Comparison of ENCODE assay signal across 17 cellular contexts in the genomic region with DNA sequence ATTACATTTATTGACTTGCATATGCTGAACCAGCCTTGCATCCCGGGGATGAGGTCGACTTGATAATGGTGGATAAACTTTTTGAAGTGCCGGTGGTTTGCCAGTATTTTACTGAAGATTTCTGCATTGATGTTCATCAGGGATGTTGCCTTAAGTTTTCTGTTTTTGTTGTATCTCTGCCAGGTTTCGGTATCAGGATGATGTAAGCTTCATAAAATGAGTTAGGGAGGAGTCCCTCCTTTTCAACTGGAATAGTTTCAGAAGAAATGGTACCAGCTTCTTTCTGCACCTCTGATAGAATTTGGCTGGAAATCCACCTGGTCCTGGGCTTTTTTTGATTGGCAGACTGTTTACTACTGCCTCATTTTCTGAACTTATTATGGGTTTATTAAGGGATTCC.
DNase-seq lines count a peak whose midpoint lies in the region; TF ChIP-seq lines count a peak whose summit lies in the region.
"Had no signal": no experiment of that assay in that cellular context is flagged by ENCODE, and none has a peak within 500 bp of the region (broad histone marks: within the 10 kb centered on the region; RNA-seq: fewer than 3 reads in every experiment).

No MANE protein-coding gene starts in this region.

- peak overlapping the region; percentile 46 for H3K27ac Mint-ChIP-seq in MCF 10A (ENCODE audit: low read depth, unreplicated experiment)
- no peak overlapping the region for H3K27ac Mint-ChIP-seq in activated T-helper 2 cell treated with anti-CD3 and anti-CD28 coated beads, Interferon-gamma antibody, Interleukin-2, Interleukin-4, amounts not matched to agents 10 μg/mL and 5 μg/mL and 100 μg/mL, durations not matched to agents 14 hours and 24 hours and 36 hours
- H3K27ac Mint-ChIP-seq: activated CD4-positive, alpha-beta T cell treated with anti-CD3 and anti-CD28 coated beads, Interleukin-2, amount 10 ng/mL, durations not matched to agents 24 days and 14 days; activated T-cell treated with anti-CD3 and anti-CD28 coated beads, Interleukin-2, amount 50 U/mL, for 72 hours; effector memory CD8-positive, alpha-beta T cell; T-helper 2 cell treated with Interferon-gamma antibody and Interleukin-4, amounts not matched to agents 5 μg/mL and 100 μg/mL, for 36 hours had no signal

- peaks cover 0 to 3% of the 10 kb centered on the region in 2 donors for H3K9me3 ChIP-seq in breast epithelium

- H3K4me3 ChIP-seq in breast epithelium (no peak overlapping the region), fibroblast of villous mesenchyme (ENCODE audit: low read depth, low read length) (no peak overlapping the region)
- H3K4me3 ChIP-seq: smooth muscle cell, suprapubic skin had no signal

- no peaks in the 10 kb centered on the region for H3K27me3 Mint-ChIP-seq in MCF 10A (ENCODE audit: insufficient read depth, unreplicated experiment)
- no peaks in the 10 kb centered on the region for H3K27me3 Mint-ChIP-seq in activated T-helper 2 cell treated with anti-CD3 and anti-CD28 coated beads, Interferon-gamma antibody, Interleukin-2, Interleukin-4, amounts not matched to agents 10 μg/mL and 5 μg/mL and 100 μg/mL, durations not matched to agents 14 hours and 24 hours and 36 hours (ENCODE audit: low read depth)
- H3K27me3 Mint-ChIP-seq: activated CD4-positive, alpha-beta T cell treated with anti-CD3 and anti-CD28 coated beads, Interleukin-2, amount 10 ng/mL, durations not matched to agents 24 days and 14 days; effector memory CD8-positive, alpha-beta T cell had no signal

- TF ChIP-seq CTCF in MCF 10A (IDR thresholded peaks at IDR 0.05; ENCODE audit: unreplicated experiment) (no peak), breast epithelium (IDR thresholded peaks at IDR 0.05) (no peak), fibroblast of villous mesenchyme (IDR thresholded peaks at IDR 0.05; ENCODE audit: insufficient read depth, low read depth, low read length) (no peak)

- no peaks in the 10 kb centered on the region for H3K36me3 ChIP-seq in breast epithelium
- H3K36me3 ChIP-seq: suprapubic skin had no signal

- H3K27me3 ChIP-seq in breast epithelium: no peaks in the 10 kb centered on the region
- H3K27me3 ChIP-seq: suprapubic skin had no signal

- H3K4me1 Mint-ChIP-seq in MCF 10A (ENCODE audit: insufficient read depth, unreplicated experiment): peaks cover 12% of the 10 kb centered on the region
- H3K4me1 Mint-ChIP-seq in activated T-helper 2 cell treated with anti-CD3 and anti-CD28 coated beads, Interferon-gamma antibody, Interleukin-2, Interleukin-4, amounts not matched to agents 10 μg/mL and 5 μg/mL and 100 μg/mL, durations not matched to agents 14 hours and 24 hours and 36 hours (ENCODE audit: low read depth): no peaks in the 10 kb centered on the region
- H3K4me1 Mint-ChIP-seq: activated CD4-positive, alpha-beta T cell treated with anti-CD3 and anti-CD28 coated beads, Interleukin-2, amount 10 ng/mL, durations not matched to agents 24 days and 14 days had no signal

- POLR2A ChIA-PET in MCF 10A (lab: Yijun Ruan, JAX): interaction anchor here (0.6 to 2.2 kb wide), 7 partner anchors 9 to 798 kb away, joined by 3 to 5 read pairs (median 3); partner anchors contain the start of gene TBC1D5

- intact Hi-C loops in MCF 10A (cut with micrococcal nuclease) (no loop called here), breast epithelium (cut with DNase I; ENCODE audit: low total_unique reads) (no loop called here)
- intact Hi-C loops in activated T-helper 2 cell treated with anti-CD3 and anti-CD28 coated beads, Interferon-gamma antibody, Interleukin-2, Interleukin-4, amounts not matched to agents 10 μg/mL and 5 μg/mL and 100 μg/mL, durations not matched to agents 14 hours and 24 hours and 36 hours (cut with micrococcal nuclease): no loop called here

- no peaks in the 10 kb centered on the region for H3K9me3 Mint-ChIP-seq in MCF 10A (ENCODE audit: unreplicated experiment)
- H3K9me3 Mint-ChIP-seq in activated T-helper 2 cell treated with anti-CD3 and anti-CD28 coated beads, Interferon-gamma antibody, Interleukin-2, Interleukin-4, amounts not matched to agents 10 μg/mL and 5 μg/mL and 100 μg/mL, durations not matched to agents 14 hours and 24 hours and 36 hours: peaks cover 39% of the 10 kb centered on the region

- H3K4me1 ChIP-seq in breast epithelium: no peaks in the 10 kb centered on the region

- TF ChIP-seq POLR2A in breast epithelium (IDR thresholded peaks at IDR 0.05): no peak

- peak; percentile 70 for DNase-seq in MCF 10A (ENCODE audit: unreplicated experiment)
- DNase-seq in breast epithelium (ENCODE audit: low spot score in 2 of 2): no peak
- DNase-seq in astrocyte of the hippocampus (ENCODE audit: low read depth, low spot score): peak; percentile 67
- DNase-seq in fibroblast of villous mesenchyme (ENCODE audit: low read depth): peak; percentile 86
- no peak for DNase-seq in GDM1 (lab: John Stamatoyannopoulos, UW)
- DNase-seq in activated T-helper 2 cell treated with anti-CD3 and anti-CD28 coated beads, Interferon-gamma antibody, Interleukin-2, Interleukin-4, amounts not matched to agents 10 μg/mL and 5 μg/mL and 100 μg/mL, durations not matched to agents 14 hours and 24 hours and 36 hours (ENCODE audit: low spot score): no peak
- DNase-seq in COR-L47 (lab: John Stamatoyannopoulos, UW): no peak
- no peak for DNase-seq in NCI-H524 (lab: John Stamatoyannopoulos, UW)
- DNase-seq: activated CD4-positive, alpha-beta T cell treated with anti-CD3 and anti-CD28 coated beads, Interleukin-2, amount 10 ng/mL, durations not matched to agents 24 days and 14 days; activated T-cell treated with anti-CD3 and anti-CD28 coated beads, Interleukin-2, amount 50 U/mL, for 72 hours; aorta; effector memory CD8-positive, alpha-beta T cell; NCI-H1105 treated with DMSO at 0.1 percent for 48 hours had no signal

- no peak overlapping the region for H3K27ac ChIP-seq in breast epithelium
- H3K27ac ChIP-seq: 22Rv1, suprapubic skin had no signal

- H3K4me3 Mint-ChIP-seq in MCF 10A (ENCODE audit: unreplicated experiment): no peak overlapping the region
- H3K4me3 Mint-ChIP-seq in activated T-helper 2 cell treated with anti-CD3 and anti-CD28 coated beads, Interferon-gamma antibody, Interleukin-2, Interleukin-4, amounts not matched to agents 10 μg/mL and 5 μg/mL and 100 μg/mL, durations not matched to agents 14 hours and 24 hours and 36 hours (ENCODE audit: low read depth): no peak overlapping the region
- H3K4me3 Mint-ChIP-seq: activated CD4-positive, alpha-beta T cell treated with anti-CD3 and anti-CD28 coated beads, Interleukin-2, amount 10 ng/mL, durations not matched to agents 24 days and 14 days; activated T-cell treated with anti-CD3 and anti-CD28 coated beads, Interleukin-2, amount 50 U/mL, for 72 hours; effector memory CD8-positive, alpha-beta T cell; T-helper 2 cell treated with Interferon-gamma antibody and Interleukin-4, amounts not matched to agents 5 μg/mL and 100 μg/mL, for 36 hours had no signal

- H3K36me3 Mint-ChIP-seq in MCF 10A (ENCODE audit: insufficient read depth, unreplicated experiment): peaks cover 5% of the 10 kb centered on the region
- H3K36me3 Mint-ChIP-seq in activated T-helper 2 cell treated with anti-CD3 and anti-CD28 coated beads, Interferon-gamma antibody, Interleukin-2, Interleukin-4, amounts not matched to agents 10 μg/mL and 5 μg/mL and 100 μg/mL, durations not matched to agents 14 hours and 24 hours and 36 hours (ENCODE audit: low read depth): no peaks in the 10 kb centered on the region

- CTCF ChIA-PET in MCF 10A (lab: Yijun Ruan, JAX): interaction anchor here (0.6 to 0.9 kb wide), 7 partner anchors 11 to 1070 kb away, joined by 3 to 5 read pairs (median 3); no protein-coding TSS in a partner anchor

- no TSS peak for BruUV-seq in MCF 10A (replicated peaks; lab: Mats Ljungman, UMichigan)

Comparison
In these comparisons a context has a peak if more than half of its experiments do, and no peak if none do; other contexts are left out.
1. DNase-seq: peak in MCF 10A (single experiment), astrocyte of the hippocampus (single experiment) and fibroblast of villous mesenchyme (single experiment); none in breast epithelium (0 of 2), GDM1 (single experiment), activated T-helper 2 cell treated with anti-CD3 and anti-CD28 coated beads, Interferon-gamma antibody, Interleukin-2, Interleukin-4, amounts not matched to agents 10 μg/mL and 5 μg/mL and 100 μg/mL, durations not matched to agents 14 hours and 24 hours and 36 hours (single experiment), COR-L47 (single experiment) and NCI-H524 (0 of 2).